25 cellular contexts compared by ENCODE assay signal in the genomic region with DNA sequence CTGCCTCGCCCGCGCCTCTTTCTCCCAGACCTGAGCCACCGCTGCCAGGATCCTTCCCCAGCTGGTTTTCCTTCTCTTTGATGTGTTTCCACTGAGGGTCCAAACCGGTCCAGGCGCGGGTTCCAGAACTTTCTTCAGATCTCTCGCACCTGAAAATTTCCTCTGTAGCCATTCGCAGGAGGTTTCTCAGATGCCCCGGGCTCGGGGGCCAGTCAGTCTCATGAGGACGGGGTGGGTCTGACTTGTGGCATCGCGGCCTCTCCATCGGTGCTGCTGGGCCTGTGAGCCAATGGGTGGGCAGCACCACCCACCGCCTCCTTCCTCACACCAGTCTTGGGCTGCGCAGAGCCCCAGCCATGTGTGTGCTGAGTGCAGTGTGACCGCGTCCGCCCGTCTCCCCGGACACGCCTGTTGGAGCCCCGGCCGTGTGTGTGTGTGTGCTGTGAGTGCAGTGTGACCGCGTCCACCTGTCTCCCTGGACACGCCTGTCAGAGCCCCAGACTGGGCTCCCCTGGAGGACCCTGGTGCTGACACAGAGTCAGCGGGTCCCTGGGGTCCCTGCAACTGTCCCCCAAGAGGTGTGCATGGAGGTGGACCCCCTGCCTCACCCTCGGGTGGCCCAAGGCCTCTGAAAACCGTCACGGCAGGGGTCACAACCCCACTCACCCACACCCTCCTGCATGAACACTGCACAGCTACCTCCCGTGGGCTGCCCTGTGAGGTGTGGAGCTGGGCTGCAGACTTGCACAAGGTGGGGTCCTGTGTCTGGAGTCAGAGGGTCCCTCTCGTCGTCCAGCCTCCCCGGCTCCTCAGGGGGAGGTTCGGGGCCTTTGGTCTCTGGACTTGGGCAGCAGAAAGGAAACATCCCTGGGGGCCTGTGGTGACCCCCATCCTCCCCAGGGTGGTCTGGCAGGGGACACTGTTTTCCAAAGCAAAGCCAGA. TPM values are rescaled to one million over a fixed set of nuclear protein-coding genes. Genes with fewer than 3 reads are reported as not detected.
DNase-seq lines count a peak whose midpoint lies in the region; ATAC-seq, FAIRE-seq and TF ChIP-seq lines count a peak whose summit lies in the region.
"Had no signal": no experiment of that assay in that cellular context is flagged by ENCODE, and none has a peak within 500 bp of the region (broad histone marks: within the 10 kb centered on the region; RNA-seq: fewer than 3 reads in every experiment).

No MANE protein-coding gene starts in this region.

- TF ChIP-seq CTCF in HEK293 (tag by site-specific recombination; IDR thresholded peaks at IDR 0.05): no peak
- no peak for TF ChIP-seq CTCF in kidney (IDR thresholded peaks at IDR 0.05; ENCODE audit: borderline replicate concordance, extremely low read depth, insufficient read depth)
- TF ChIP-seq CTCF in mammary epithelial cell (conservative IDR thresholded peaks at IDR 0.05 in 1 of 2, IDR thresholded peaks at IDR 0.05 in 1 of 2; ENCODE audit: extremely low read depth in 1 of 2, insufficient read depth in 1 of 2, low read depth in 1 of 2, low read length in 2 of 2): no peak

- H3K36me3 ChIP-seq in HEK293 (ENCODE audit: control insufficient read depth in 2 of 2, insufficient read depth in 1 of 2, low read length in 2 of 2): peaks cover 0 to 4% of the 10 kb centered on the region in 2 experiments; a peak in 1 of 3 replicates
- no peaks in the 10 kb centered on the region for H3K36me3 ChIP-seq in SJCRH30
- H3K36me3 ChIP-seq in kidney (ENCODE audit: control insufficient read depth in 1 of 2, insufficient read depth in 2 of 2, low read length in 2 of 2): no peaks in the 10 kb centered on the region
- peaks cover 20 to 22% of the 10 kb centered on the region in 2 experiments for H3K36me3 ChIP-seq in trophoblast cell (ENCODE audit: control insufficient read depth in 1 of 2, insufficient read depth in 2 of 2, low read length in 2 of 2)
- H3K36me3 ChIP-seq in mammary epithelial cell (ENCODE audit: insufficient read depth, low read length): no peaks in the 10 kb centered on the region
- H3K36me3 ChIP-seq in naive thymus-derived CD4-positive, alpha-beta T cell (ENCODE audit: control insufficient read depth in 2 of 3, insufficient read depth in 3 of 3, low read length in 3 of 3): no peaks in the 10 kb centered on the region
- H3K36me3 ChIP-seq: BLaER1 treated with 17β-estradiol and CSF1 and Interleukin-3, amounts not matched to agents 10 nM and 100 nM had no signal

- H3K4me3 ChIP-seq in HEK293 (ENCODE audit: low read depth, low read length) (no peak overlapping the region), SJCRH30 (no peak overlapping the region), kidney (ENCODE audit: low read length in 2 of 2) (peak overlapping the region in 1 of 2 donors; percentile 55), trophoblast cell (ENCODE audit: low read depth, low read length) (no peak overlapping the region), mammary epithelial cell (replicated peaks in 1 of 3; ENCODE audit: insufficient read depth in 1 of 3, low read depth in 2 of 3, low read length in 3 of 3) (no peak overlapping the region)
- H3K4me3 ChIP-seq in naive thymus-derived CD4-positive, alpha-beta T cell (ENCODE audit: low read length): no peak overlapping the region
- H3K4me3 ChIP-seq: BLaER1 treated with 17β-estradiol and CSF1 and Interleukin-3, amounts not matched to agents 10 nM and 100 nM had no signal

- FAIRE-seq in kidney (lab: Jason Lieb, UNC): no peak
- FAIRE-seq: GM12891, HTR-8/SVneo had no signal

- BruUV-seq in mammary epithelial cell (replicated peaks; lab: Mats Ljungman, UMichigan): no TSS peak

- H3K27ac ChIP-seq in HEK293 (ENCODE audit: extremely low read depth, low read depth, low read length) (no peak overlapping the region), SJCRH30 (peak overlapping the region; percentile 82), kidney (ENCODE audit: low read depth in 2 of 2, low read length in 2 of 2) (peak overlapping the region; percentile 94 to 99), trophoblast cell (ENCODE audit: low read depth, low read length) (no peak overlapping the region), mammary epithelial cell (ENCODE audit: insufficient read depth, low read depth, low read length) (no peak overlapping the region)
- no peak overlapping the region for H3K27ac ChIP-seq in naive thymus-derived CD4-positive, alpha-beta T cell (ENCODE audit: low read depth, low read length)
- H3K27ac ChIP-seq: BLaER1 treated with 17β-estradiol and CSF1 and Interleukin-3, amounts not matched to agents 10 nM and 100 nM had no signal

- DNase-seq in SJCRH30 (peak; percentile 82 to 84), kidney (peak; percentile 85), trophoblast cell (no peak), mammary epithelial cell (no peak), H4 (ENCODE audit: low spot score) (no peak)
- DNase-seq in activated T-cell treated with anti-CD3 and anti-CD28 coated beads, Interleukin-2, amount 50 U/mL, for 72 hours: no peak
- no peak for DNase-seq in naive thymus-derived CD4-positive, alpha-beta T cell
- DNase-seq: Calu3; CD8-positive, alpha-beta T cell; DMS53; EL; GOT3; HFFc6; Karpas-422; NCI-H1417 treated with DMSO at 0.1 percent for 48 hours; NCI-H187 treated with DMSO at 0.1 percent for 48 hours; NCI-H226; NCI-H524; NCI-H82; PC-3 had no signal

- intact Hi-C loops in kidney (cut with DNase I) (no loop called here), mammary epithelial cell (cut with micrococcal nuclease) (no loop called here)
- intact Hi-C loops in naive thymus-derived CD4-positive, alpha-beta T cell (cut with micrococcal nuclease): no loop called here

- H3K79me1 ChIP-seq in trophoblast cell (ENCODE audit: low read length): peaks cover 25% of the 10 kb centered on the region

- H3K18ac ChIP-seq in trophoblast cell (ENCODE audit: low read length): no peak overlapping the region

- no peak overlapping the region for H3K23ac ChIP-seq in trophoblast cell (ENCODE audit: low read length)

- H3K36me3 Mint-ChIP-seq in activated T-cell treated with anti-CD3 and anti-CD28 coated beads, Interleukin-2, amount 50 U/mL, for 72 hours (ENCODE audit: insufficient read depth in 2 of 2): no peaks in the 10 kb centered on the region
- H3K36me3 Mint-ChIP-seq in naive thymus-derived CD4-positive, alpha-beta T cell: no peaks in the 10 kb centered on the region
- H3K36me3 Mint-ChIP-seq: CD8-positive, alpha-beta T cell; IgD-negative memory B cell had no signal

- H3K27me3 ChIP-seq in SJCRH30 (no peaks in the 10 kb centered on the region), trophoblast cell (ENCODE audit: insufficient read depth, low read length) (no peaks in the 10 kb centered on the region), mammary epithelial cell (ENCODE audit: insufficient read depth, low read length) (no peaks in the 10 kb centered on the region)
- no peaks in the 10 kb centered on the region for H3K27me3 ChIP-seq in naive thymus-derived CD4-positive, alpha-beta T cell (ENCODE audit: control insufficient read depth in 2 of 2, insufficient read depth in 2 of 2, low read length in 2 of 2)
- H3K27me3 ChIP-seq: BLaER1 treated with 17β-estradiol and CSF1 and Interleukin-3, amounts not matched to agents 10 nM and 100 nM had no signal

- H3K9ac ChIP-seq in kidney (ENCODE audit: low read length in 2 of 2): peak overlapping the region in 1 of 2 donors; percentile 65
- H3K9ac ChIP-seq in trophoblast cell (ENCODE audit: low read length): no peak overlapping the region
- no peak overlapping the region for H3K9ac ChIP-seq in mammary epithelial cell (ENCODE audit: insufficient read depth, low read length)
- H3K9ac ChIP-seq: BLaER1 treated with 17β-estradiol and CSF1 and Interleukin-3, amounts not matched to agents 10 nM and 100 nM had no signal

- no peak overlapping the region for H2BK5ac ChIP-seq in trophoblast cell (ENCODE audit: low read depth, low read length, poor library complexity)

- H3K9me3 ChIP-seq in HEK293 (ENCODE audit: control insufficient read depth, insufficient read depth, low read depth, low read length) (no peaks in the 10 kb centered on the region), SJCRH30 (replicated peaks) (no peaks in the 10 kb centered on the region), kidney (ENCODE audit: control insufficient read depth in 1 of 2, low read length in 2 of 2) (no peaks in the 10 kb centered on the region), trophoblast cell (ENCODE audit: insufficient read depth, low read depth, low read length) (peaks cover 2% of the 10 kb centered on the region), mammary epithelial cell (replicated peaks; ENCODE audit: insufficient read depth, low read length) (no peaks in the 10 kb centered on the region)
- H3K9me3 ChIP-seq in naive thymus-derived CD4-positive, alpha-beta T cell (ENCODE audit: control insufficient read depth in 2 of 3, low read length in 3 of 3): no peaks in the 10 kb centered on the region
- H3K9me3 ChIP-seq: BLaER1 treated with 17β-estradiol and CSF1 and Interleukin-3, amounts not matched to agents 10 nM and 100 nM had no signal

- no peaks in the 10 kb centered on the region for H3K27me3 Mint-ChIP-seq in activated T-cell treated with anti-CD3 and anti-CD28 coated beads, Interleukin-2, amount 50 U/mL, for 72 hours (ENCODE audit: low read depth)
- no peaks in the 10 kb centered on the region for H3K27me3 Mint-ChIP-seq in naive thymus-derived CD4-positive, alpha-beta T cell
- H3K27me3 Mint-ChIP-seq: IgD-negative memory B cell had no signal

- no peak for ATAC-seq in activated T-cell treated with anti-CD3 and anti-CD28 coated beads, Interleukin-2, amount 50 U/mL, for 72 hours (replicated peaks in 1 of 2)
- no peak for ATAC-seq in naive thymus-derived CD4-positive, alpha-beta T cell
- ATAC-seq: CD8-positive, alpha-beta T cell; PC-3 had no signal

- no peak overlapping the region for H2BK12ac ChIP-seq in trophoblast cell (ENCODE audit: low read length)

- WGBS in trophoblast cell (ENCODE audit: extremely low coverage, insufficient coverage, insufficient read length): no CpG with 5 or more reads among the region's 37 CpGs
- 97% methylated on average over 28 of the region's 37 CpGs for WGBS in mammary epithelial cell (ENCODE audit: low coverage, missing lambda C conversion rate)

- H3K27ac Mint-ChIP-seq in activated T-cell treated with anti-CD3 and anti-CD28 coated beads, Interleukin-2, amount 50 U/mL, for 72 hours: no peak overlapping the region
- H3K27ac Mint-ChIP-seq in naive thymus-derived CD4-positive, alpha-beta T cell: no peak overlapping the region
- H3K27ac Mint-ChIP-seq: CD8-positive, alpha-beta T cell; HFFc6; IgD-negative memory B cell had no signal

- POLR2A ChIA-PET in HEK293 (lab: Yijun Ruan, JAX): no interaction called here
- POLR2A ChIA-PET in naive thymus-derived CD4-positive, alpha-beta T cell (lab: Charles Lee): no interaction called here

- peak overlapping the region; percentile 12 for H3K4ac ChIP-seq in trophoblast cell (ENCODE audit: low read depth, low read length)

- H3K14ac ChIP-seq in trophoblast cell (ENCODE audit: low read length): no peak overlapping the region

- H3K4me1 Mint-ChIP-seq in activated T-cell treated with anti-CD3 and anti-CD28 coated beads, Interleukin-2, amount 50 U/mL, for 72 hours (ENCODE audit: low read depth): no peaks in the 10 kb centered on the region
- peaks cover 0 to 2% (median 0%) of the 10 kb centered on the region in 7 donors for H3K4me1 Mint-ChIP-seq in naive thymus-derived CD4-positive, alpha-beta T cell
- H3K4me1 Mint-ChIP-seq: IgD-negative memory B cell had no signal

- no peaks in the 10 kb centered on the region for H4K20me1 ChIP-seq in mammary epithelial cell (ENCODE audit: insufficient read depth, low read length)

- no peak overlapping the region for H3K4me3 Mint-ChIP-seq in activated T-cell treated with anti-CD3 and anti-CD28 coated beads, Interleukin-2, amount 50 U/mL, for 72 hours
- H3K4me3 Mint-ChIP-seq in naive thymus-derived CD4-positive, alpha-beta T cell: no peak overlapping the region
- H3K4me3 Mint-ChIP-seq: CD8-positive, alpha-beta T cell; HFFc6; IgD-negative memory B cell had no signal

- peaks cover 6% of the 10 kb centered on the region; the same call in 1 of the 2 replicates for H3K4me1 ChIP-seq in HEK293 (ENCODE audit: control insufficient read depth, insufficient read depth, low read length)
- peaks cover 34% of the 10 kb centered on the region for H3K4me1 ChIP-seq in SJCRH30
- peaks cover 48 to 73% of the 10 kb centered on the region in 2 donors for H3K4me1 ChIP-seq in kidney (ENCODE audit: control insufficient read depth in 1 of 2, insufficient read depth in 1 of 2, low read depth in 1 of 2, low read length in 2 of 2)
- H3K4me1 ChIP-seq in trophoblast cell (ENCODE audit: control insufficient read depth in 1 of 2, insufficient read depth in 2 of 2, low read length in 2 of 2): peaks cover 38 to 42% of the 10 kb centered on the region in 2 experiments
- H3K4me1 ChIP-seq in mammary epithelial cell (ENCODE audit: insufficient read depth, low read length): peaks cover 27% of the 10 kb centered on the region
- no peaks in the 10 kb centered on the region for H3K4me1 ChIP-seq in naive thymus-derived CD4-positive, alpha-beta T cell (ENCODE audit: control insufficient read depth in 2 of 2, insufficient read depth in 2 of 2, low read length in 2 of 2)

- no peak overlapping the region for H4K8ac ChIP-seq in trophoblast cell (ENCODE audit: low read depth, low read length)

- in situ Hi-C loops in mammary epithelial cell (cut with MboI; ENCODE audit: low sequenced_read_pairs in 2 of 2): no loop called here

- H3K79me2 ChIP-seq in trophoblast cell (ENCODE audit: control insufficient read depth, insufficient read depth, low read length, poor library complexity) (peaks cover 22% of the 10 kb centered on the region), mammary epithelial cell (ENCODE audit: insufficient read depth, low read length) (peaks cover 8% of the 10 kb centered on the region)

- dilution Hi-C loops in mammary epithelial cell (cut with HindIII; ENCODE audit: low sequenced_read_pairs): loop anchor here (5.0 kb wide), 1 partner anchor 93 kb away; no protein-coding TSS in a partner anchor

- no peak overlapping the region for H2BK120ac ChIP-seq in trophoblast cell (ENCODE audit: insufficient read depth, low read length, poor library complexity)

- no peak overlapping the region for H2AFZ ChIP-seq in trophoblast cell (ENCODE audit: insufficient read depth, low read length, poor library complexity)
- no peak overlapping the region for H2AFZ ChIP-seq in mammary epithelial cell (ENCODE audit: low read depth, low read length)

- H3K4me2 ChIP-seq in trophoblast cell (ENCODE audit: low read length): no peak overlapping the region
- H3K4me2 ChIP-seq in mammary epithelial cell (ENCODE audit: insufficient read depth, low read depth, low read length): no peak overlapping the region
- H3K4me2 ChIP-seq: BLaER1 treated with 17β-estradiol and CSF1 and Interleukin-3, amounts not matched to agents 10 nM and 100 nM had no signal

- no peak overlapping the region for H4K91ac ChIP-seq in trophoblast cell (ENCODE audit: low read depth, low read length)

- CTCF ChIA-PET in HEK293 (lab: Yijun Ruan, JAX) (no interaction called here), mammary epithelial cell (lab: Charles Lee; ENCODE audit: low non-redundant PET) (no interaction called here)
- CTCF ChIA-PET in naive thymus-derived CD4-positive, alpha-beta T cell (lab: Charles Lee): no interaction called here

- peak overlapping the region; percentile 17 for H2AK5ac ChIP-seq in trophoblast cell (ENCODE audit: low read length)

- no peak overlapping the region for H4K12ac ChIP-seq in trophoblast cell (ENCODE audit: low read depth, low read length)

- no peaks in the 10 kb centered on the region for H3K9me3 Mint-ChIP-seq in activated T-cell treated with anti-CD3 and anti-CD28 coated beads, Interleukin-2, amount 50 U/mL, for 72 hours
- H3K9me3 Mint-ChIP-seq in naive thymus-derived CD4-positive, alpha-beta T cell: no peaks in the 10 kb centered on the region
- H3K9me3 Mint-ChIP-seq: CD8-positive, alpha-beta T cell; HFFc6; IgD-negative memory B cell had no signal

RNA-seq across cellular contexts. Expression of gene COL18A1, which starts 20.2 kb away (rescaled TPM):
- 18.5 and 19.5 TPM in 2 replicates for total RNA-seq in SJCRH30 (2014; rRNA removed; shearing (Covaris generic))
- total RNA-seq in kidney (316 TPM), mammary epithelial cell (10 to 100 TPM; 45.6 to 79.7 TPM)
- polyA plus RNA-seq in kidney (ENCODE audit: insufficient read depth, low read depth, low replicate concordance) (150 TPM), mammary epithelial cell (27.3 TPM)
- polyA plus RNA-seq in trophoblast cell (2013): 174 and 188 TPM in 2 replicates
- 1 to 10 TPM; 4.9 to 7.5 TPM for total RNA-seq in activated T-cell treated with anti-CD3 and anti-CD28 coated beads, Interleukin-2, amount 50 U/mL, for 72 hours
- 7.5 TPM for polyA minus RNA-seq in mammary epithelial cell
- 10 to 100 TPM in 4 of 5 experiments, 1 to 10 TPM in 1; 9.0 to 89.8 (median 15.4) TPM for total RNA-seq in naive thymus-derived CD4-positive, alpha-beta T cell
- 10 to 100 TPM in 1 of 2 donors, 1 to 10 TPM in 1; 7.0 to 15.5 TPM for polyA plus RNA-seq in naive thymus-derived CD4-positive, alpha-beta T cell
- 8.4 and 15.1 TPM in 2 replicates for total RNA-seq in H4 (2014; rRNA removed; shearing (Covaris generic))

Comparison
In these comparisons a context has a peak if more than half of its experiments do, and no peak if none do; other contexts are left out.
1. H3K27ac ChIP-seq: peak in SJCRH30 (single experiment) and kidney (2 of 2); none in HEK293 (single experiment), trophoblast cell (single experiment), mammary epithelial cell (single experiment) and naive thymus-derived CD4-positive, alpha-beta T cell (single experiment).
2. DNase-seq: peak in SJCRH30 (2 of 2) and kidney (single experiment); none in trophoblast cell (0 of 2), activated T-cell treated with anti-CD3 and anti-CD28 coated beads, Interleukin-2, amount 50 U/mL, for 72 hours (0 of 2), mammary epithelial cell (single experiment), naive thymus-derived CD4-positive, alpha-beta T cell (0 of 9) and H4 (single experiment).